Comparison of ENCODE assay signal across 23 cellular contexts in genomic region chr1:152964536-152964935, GRCh38. TPM values are rescaled to one million over a fixed set of nuclear protein-coding genes. Genes with fewer than 3 reads are reported as not detected.
A peak's percentile ranks its signal among the peaks of the same experiment; 100 is the strongest.
DNase-seq lines count a peak whose midpoint lies in the region; ATAC-seq, FAIRE-seq and TF ChIP-seq lines count a peak whose summit lies in the region.
"Had no signal": no experiment of that assay in that cellular context is flagged by ENCODE, and none has a peak within 500 bp of the region (broad histone marks: within the 10 kb centered on the region; RNA-seq: fewer than 3 reads in every experiment).

No MANE protein-coding gene starts in this region.

- no peaks in the 10 kb centered on the region for H3K9me3 Mint-ChIP-seq in activated CD8-positive, alpha-beta memory T cell treated with anti-CD3 and anti-CD28 coated beads, Interleukin-2, amount 10 ng/mL, durations not matched to agents 7 days and 5 days (ENCODE audit: low read depth)
- H3K9me3 Mint-ChIP-seq: CD8-positive, alpha-beta T cell had no signal

- no peak for ATAC-seq in activated CD8-positive, alpha-beta memory T cell treated with anti-CD3 and anti-CD28 coated beads, Interleukin-2, amount 10 ng/mL, durations not matched to agents 7 days and 5 days
- no peak for ATAC-seq in GM21825 (IDR thresholded peaks at IDR 0.05; ENCODE audit: unreplicated experiment)
- ATAC-seq: CD8-positive, alpha-beta T cell; HepG2 had no signal

- no peaks in the 10 kb centered on the region for H3K36me3 Mint-ChIP-seq in activated CD8-positive, alpha-beta memory T cell treated with anti-CD3 and anti-CD28 coated beads, Interleukin-2, amount 10 ng/mL, durations not matched to agents 7 days and 5 days
- H3K36me3 Mint-ChIP-seq: CD14-positive monocyte; CD8-positive, alpha-beta T cell had no signal

- H3K27ac Mint-ChIP-seq in activated CD8-positive, alpha-beta memory T cell treated with anti-CD3 and anti-CD28 coated beads, Interleukin-2, amount 10 ng/mL, durations not matched to agents 7 days and 5 days = no peak overlapping the region
- H3K27ac Mint-ChIP-seq: CD14-positive monocyte; CD8-positive, alpha-beta T cell; HFFc6 had no signal

- H3K4me3 ChIP-seq in bronchial epithelial cell (ENCODE audit: low read depth, low read length) (no peak overlapping the region), coronary artery (no peak overlapping the region)

- no peaks in the 10 kb centered on the region for H3K27me3 ChIP-seq in bronchial epithelial cell (ENCODE audit: control insufficient read depth, insufficient read depth, low read length)

- CTCF ChIA-PET in activated CD8-positive, alpha-beta memory T cell treated with anti-CD3 and anti-CD28 coated beads, Interleukin-2, amount 10 ng/mL, durations not matched to agents 7 days and 5 days (lab: Charles Lee) = no interaction called here

- TF ChIP-seq CTCF in bronchial epithelial cell (IDR thresholded peaks at IDR 0.05; ENCODE audit: insufficient read depth, low read length, severe bottlenecking) = no peak
- no peak for TF ChIP-seq CTCF in coronary artery (IDR thresholded peaks at IDR 0.05)

- H3K27me3 Mint-ChIP-seq in activated CD8-positive, alpha-beta memory T cell treated with anti-CD3 and anti-CD28 coated beads, Interleukin-2, amount 10 ng/mL, durations not matched to agents 7 days and 5 days = peaks cover 13% of the 10 kb centered on the region

- H3K4me1 Mint-ChIP-seq in activated CD8-positive, alpha-beta memory T cell treated with anti-CD3 and anti-CD28 coated beads, Interleukin-2, amount 10 ng/mL, durations not matched to agents 7 days and 5 days = peaks cover 7% of the 10 kb centered on the region
- H3K4me1 Mint-ChIP-seq: CD14-positive monocyte had no signal

- no peak for FAIRE-seq in bronchial epithelial cell (lab: Jason Lieb, UNC)
- FAIRE-seq: D721Med, G401.6, GM12892, HepG2, HTR-8/SVneo had no signal

- no peak overlapping the region for H3K27ac ChIP-seq in coronary artery
- H3K27ac ChIP-seq: 22Rv1 had no signal

- no peaks in the 10 kb centered on the region for H3K36me3 ChIP-seq in bronchial epithelial cell (ENCODE audit: control insufficient read depth, insufficient read depth, low read length)

- no peak overlapping the region for H3K4me3 Mint-ChIP-seq in activated CD8-positive, alpha-beta memory T cell treated with anti-CD3 and anti-CD28 coated beads, Interleukin-2, amount 10 ng/mL, durations not matched to agents 7 days and 5 days
- H3K4me3 Mint-ChIP-seq: CD14-positive monocyte; CD8-positive, alpha-beta T cell; HFFc6 had no signal

- DNase-seq in activated CD8-positive, alpha-beta memory T cell treated with anti-CD3 and anti-CD28 coated beads, Interleukin-2, amount 10 ng/mL, durations not matched to agents 7 days and 5 days = peak; percentile 31
- DNase-seq in activated CD8-positive, alpha-beta memory T cell treated with anti-CD3 and anti-CD28 coated beads for 24 hours = no peak
- DNase-seq in bronchial epithelial cell (ENCODE audit: low read depth) = peak; percentile 82
- DNase-seq in kidney tubule cell (ENCODE audit: low spot score) = peak; percentile 11
- no peak for DNase-seq in effector CD4-positive, alpha-beta T cell
- no peak for DNase-seq in coronary artery (ENCODE audit: low spot score)
- DNase-seq: CD8-positive, alpha-beta T cell; COR-L47; DMS153; DMS79 treated with DMSO at 0.1 percent for 48 hours; EL; HCEC 1CT; HFFc6 had no signal

RNA-seq across cellular contexts. Expression of gene SPRR4, which starts 5.9 kb away (rescaled TPM):
- total RNA-seq in activated CD8-positive, alpha-beta memory T cell treated with anti-CD3 and anti-CD28 coated beads, Interleukin-2, amount 10 ng/mL, durations not matched to agents 7 days and 5 days = not detected
- total RNA-seq in bronchial epithelial cell = not detected in 2 replicates
- total RNA-seq: A673; CD8-positive, alpha-beta T cell; H4; HepG2; HFFc6 had no signal

RNA-seq across cellular contexts. Expression of gene SPRR5, which starts 17.5 kb away (rescaled TPM):
- total RNA-seq in activated CD8-positive, alpha-beta memory T cell treated with anti-CD3 and anti-CD28 coated beads, Interleukin-2, amount 10 ng/mL, durations not matched to agents 7 days and 5 days = not detected
- not detected in 2 replicates for total RNA-seq in bronchial epithelial cell
- total RNA-seq: A673; CD8-positive, alpha-beta T cell; H4; HepG2; HFFc6 had no signal

RNA-seq across cellular contexts. Expression of gene SPRR1A, which starts 19.3 kb away (rescaled TPM):
- total RNA-seq in activated CD8-positive, alpha-beta memory T cell treated with anti-CD3 and anti-CD28 coated beads, Interleukin-2, amount 10 ng/mL, durations not matched to agents 7 days and 5 days = not detected
- 41.2 TPM in 1 of 2 replicates, not detected in the other for total RNA-seq in bronchial epithelial cell
- total RNA-seq: A673; CD8-positive, alpha-beta T cell; H4; HepG2; HFFc6 had no signal

RNA-seq across cellular contexts. Expression of gene SPRR3, which starts 37.0 kb away (rescaled TPM):
- total RNA-seq in activated CD8-positive, alpha-beta memory T cell treated with anti-CD3 and anti-CD28 coated beads, Interleukin-2, amount 10 ng/mL, durations not matched to agents 7 days and 5 days = not detected
- 136 and 342 TPM in 2 replicates for total RNA-seq in bronchial epithelial cell
- total RNA-seq: A673; CD8-positive, alpha-beta T cell; H4; HepG2; HFFc6 had no signal

RNA-seq across cellular contexts. Expression of gene IVL, which starts 56.2 kb away (rescaled TPM):
- not detected for total RNA-seq in activated CD8-positive, alpha-beta memory T cell treated with anti-CD3 and anti-CD28 coated beads, Interleukin-2, amount 10 ng/mL, durations not matched to agents 7 days and 5 days
- 1.6 and 14.6 TPM in 2 replicates for total RNA-seq in bronchial epithelial cell
- total RNA-seq: A673; CD8-positive, alpha-beta T cell; H4; HepG2; HFFc6 had no signal

Comparison
In these comparisons a context has a peak if more than half of its experiments do, and no peak if none do; other contexts are left out.
1. DNase-seq: peak in activated CD8-positive, alpha-beta memory T cell treated with anti-CD3 and anti-CD28 coated beads, Interleukin-2, amount 10 ng/mL, durations not matched to agents 7 days and 5 days (single experiment), bronchial epithelial cell (single experiment) and kidney tubule cell (single experiment); none in activated CD8-positive, alpha-beta memory T cell treated with anti-CD3 and anti-CD28 coated beads for 24 hours (single experiment), effector CD4-positive, alpha-beta T cell (single experiment) and coronary artery (single experiment).